ENCODE assay signal across 1 cellular context in the genomic region with DNA sequence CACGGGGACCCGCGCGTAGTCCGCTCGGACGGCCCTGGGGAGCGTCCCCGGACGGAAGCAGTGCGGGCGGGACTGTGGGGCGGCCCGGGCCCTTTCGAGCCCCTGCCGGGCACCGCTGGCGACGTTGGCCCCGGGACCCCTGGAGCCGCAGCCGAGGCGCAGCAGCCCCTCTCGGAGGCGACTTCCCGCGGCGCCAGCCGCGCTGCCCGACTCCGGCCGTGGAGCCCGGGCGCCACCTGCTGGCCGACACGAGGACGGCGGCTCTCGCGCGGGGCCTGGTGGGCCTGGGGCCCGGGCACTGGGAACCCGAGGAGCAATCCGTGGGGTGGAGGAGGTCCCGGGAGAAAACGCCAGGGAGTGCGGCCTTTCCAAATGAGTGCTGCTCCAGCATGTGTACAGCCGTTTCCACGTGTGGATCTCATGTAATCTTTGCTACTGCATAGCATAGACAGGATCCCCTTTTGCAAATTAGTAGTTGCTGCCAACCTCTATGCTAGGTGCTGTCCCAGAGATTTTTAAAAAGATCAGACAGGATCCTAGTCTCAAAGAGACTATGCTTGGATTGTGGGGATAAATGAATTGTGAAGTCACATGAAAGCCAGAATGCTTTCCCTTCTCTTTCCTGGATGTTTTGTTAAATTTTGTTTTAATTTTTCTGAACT.
A peak's percentile ranks its signal among the peaks of the same experiment; 100 is the strongest.
TF ChIP-seq lines count a peak whose summit lies in the region.

No MANE protein-coding gene starts in this region.

TF ChIP-seq in HepG2, 621 proteins besides CTCF, POLR2A, EP300 and RAD21 (continued from another document and continues in another):
- TF ChIP-seq ZNF841 (CRISPR knock-in tag; IDR thresholded peaks at IDR 0.05; ENCODE audit: borderline replicate concordance): no peak; the same call in 1 of the 2 replicates
- TF ChIP-seq ZFP37 (CRISPR knock-in tag; IDR thresholded peaks at IDR 0.05; ENCODE audit: borderline replicate concordance): no peak
- no peak for TF ChIP-seq TOPORS (CRISPR knock-in tag; IDR thresholded peaks at IDR 0.05)
- TF ChIP-seq, protein P1, sequence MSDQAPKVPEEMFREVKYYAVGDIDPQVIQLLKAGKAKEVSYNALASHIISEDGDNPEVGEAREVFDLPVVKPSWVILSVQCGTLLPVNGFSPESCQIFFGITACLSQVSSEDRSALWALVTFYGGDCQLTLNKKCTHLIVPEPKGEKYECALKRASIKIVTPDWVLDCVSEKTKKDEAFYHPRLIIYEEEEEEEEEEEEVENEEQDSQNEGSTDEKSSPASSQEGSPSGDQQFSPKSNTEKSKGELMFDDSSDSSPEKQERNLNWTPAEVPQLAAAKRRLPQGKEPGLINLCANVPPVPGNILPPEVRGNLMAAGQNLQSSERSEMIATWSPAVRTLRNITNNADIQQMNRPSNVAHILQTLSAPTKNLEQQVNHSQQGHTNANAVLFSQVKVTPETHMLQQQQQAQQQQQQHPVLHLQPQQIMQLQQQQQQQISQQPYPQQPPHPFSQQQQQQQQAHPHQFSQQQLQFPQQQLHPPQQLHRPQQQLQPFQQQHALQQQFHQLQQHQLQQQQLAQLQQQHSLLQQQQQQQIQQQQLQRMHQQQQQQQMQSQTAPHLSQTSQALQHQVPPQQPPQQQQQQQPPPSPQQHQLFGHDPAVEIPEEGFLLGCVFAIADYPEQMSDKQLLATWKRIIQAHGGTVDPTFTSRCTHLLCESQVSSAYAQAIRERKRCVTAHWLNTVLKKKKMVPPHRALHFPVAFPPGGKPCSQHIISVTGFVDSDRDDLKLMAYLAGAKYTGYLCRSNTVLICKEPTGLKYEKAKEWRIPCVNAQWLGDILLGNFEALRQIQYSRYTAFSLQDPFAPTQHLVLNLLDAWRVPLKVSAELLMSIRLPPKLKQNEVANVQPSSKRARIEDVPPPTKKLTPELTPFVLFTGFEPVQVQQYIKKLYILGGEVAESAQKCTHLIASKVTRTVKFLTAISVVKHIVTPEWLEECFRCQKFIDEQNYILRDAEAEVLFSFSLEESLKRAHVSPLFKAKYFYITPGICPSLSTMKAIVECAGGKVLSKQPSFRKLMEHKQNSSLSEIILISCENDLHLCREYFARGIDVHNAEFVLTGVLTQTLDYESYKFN (CRISPR knock-in tag; conservative IDR thresholded peaks at IDR 0.05): no peak
- TF ChIP-seq NFIB (CRISPR knock-in tag; IDR thresholded peaks at IDR 0.05; ENCODE audit: borderline replicate concordance): no peak
- TF ChIP-seq, protein P2, sequence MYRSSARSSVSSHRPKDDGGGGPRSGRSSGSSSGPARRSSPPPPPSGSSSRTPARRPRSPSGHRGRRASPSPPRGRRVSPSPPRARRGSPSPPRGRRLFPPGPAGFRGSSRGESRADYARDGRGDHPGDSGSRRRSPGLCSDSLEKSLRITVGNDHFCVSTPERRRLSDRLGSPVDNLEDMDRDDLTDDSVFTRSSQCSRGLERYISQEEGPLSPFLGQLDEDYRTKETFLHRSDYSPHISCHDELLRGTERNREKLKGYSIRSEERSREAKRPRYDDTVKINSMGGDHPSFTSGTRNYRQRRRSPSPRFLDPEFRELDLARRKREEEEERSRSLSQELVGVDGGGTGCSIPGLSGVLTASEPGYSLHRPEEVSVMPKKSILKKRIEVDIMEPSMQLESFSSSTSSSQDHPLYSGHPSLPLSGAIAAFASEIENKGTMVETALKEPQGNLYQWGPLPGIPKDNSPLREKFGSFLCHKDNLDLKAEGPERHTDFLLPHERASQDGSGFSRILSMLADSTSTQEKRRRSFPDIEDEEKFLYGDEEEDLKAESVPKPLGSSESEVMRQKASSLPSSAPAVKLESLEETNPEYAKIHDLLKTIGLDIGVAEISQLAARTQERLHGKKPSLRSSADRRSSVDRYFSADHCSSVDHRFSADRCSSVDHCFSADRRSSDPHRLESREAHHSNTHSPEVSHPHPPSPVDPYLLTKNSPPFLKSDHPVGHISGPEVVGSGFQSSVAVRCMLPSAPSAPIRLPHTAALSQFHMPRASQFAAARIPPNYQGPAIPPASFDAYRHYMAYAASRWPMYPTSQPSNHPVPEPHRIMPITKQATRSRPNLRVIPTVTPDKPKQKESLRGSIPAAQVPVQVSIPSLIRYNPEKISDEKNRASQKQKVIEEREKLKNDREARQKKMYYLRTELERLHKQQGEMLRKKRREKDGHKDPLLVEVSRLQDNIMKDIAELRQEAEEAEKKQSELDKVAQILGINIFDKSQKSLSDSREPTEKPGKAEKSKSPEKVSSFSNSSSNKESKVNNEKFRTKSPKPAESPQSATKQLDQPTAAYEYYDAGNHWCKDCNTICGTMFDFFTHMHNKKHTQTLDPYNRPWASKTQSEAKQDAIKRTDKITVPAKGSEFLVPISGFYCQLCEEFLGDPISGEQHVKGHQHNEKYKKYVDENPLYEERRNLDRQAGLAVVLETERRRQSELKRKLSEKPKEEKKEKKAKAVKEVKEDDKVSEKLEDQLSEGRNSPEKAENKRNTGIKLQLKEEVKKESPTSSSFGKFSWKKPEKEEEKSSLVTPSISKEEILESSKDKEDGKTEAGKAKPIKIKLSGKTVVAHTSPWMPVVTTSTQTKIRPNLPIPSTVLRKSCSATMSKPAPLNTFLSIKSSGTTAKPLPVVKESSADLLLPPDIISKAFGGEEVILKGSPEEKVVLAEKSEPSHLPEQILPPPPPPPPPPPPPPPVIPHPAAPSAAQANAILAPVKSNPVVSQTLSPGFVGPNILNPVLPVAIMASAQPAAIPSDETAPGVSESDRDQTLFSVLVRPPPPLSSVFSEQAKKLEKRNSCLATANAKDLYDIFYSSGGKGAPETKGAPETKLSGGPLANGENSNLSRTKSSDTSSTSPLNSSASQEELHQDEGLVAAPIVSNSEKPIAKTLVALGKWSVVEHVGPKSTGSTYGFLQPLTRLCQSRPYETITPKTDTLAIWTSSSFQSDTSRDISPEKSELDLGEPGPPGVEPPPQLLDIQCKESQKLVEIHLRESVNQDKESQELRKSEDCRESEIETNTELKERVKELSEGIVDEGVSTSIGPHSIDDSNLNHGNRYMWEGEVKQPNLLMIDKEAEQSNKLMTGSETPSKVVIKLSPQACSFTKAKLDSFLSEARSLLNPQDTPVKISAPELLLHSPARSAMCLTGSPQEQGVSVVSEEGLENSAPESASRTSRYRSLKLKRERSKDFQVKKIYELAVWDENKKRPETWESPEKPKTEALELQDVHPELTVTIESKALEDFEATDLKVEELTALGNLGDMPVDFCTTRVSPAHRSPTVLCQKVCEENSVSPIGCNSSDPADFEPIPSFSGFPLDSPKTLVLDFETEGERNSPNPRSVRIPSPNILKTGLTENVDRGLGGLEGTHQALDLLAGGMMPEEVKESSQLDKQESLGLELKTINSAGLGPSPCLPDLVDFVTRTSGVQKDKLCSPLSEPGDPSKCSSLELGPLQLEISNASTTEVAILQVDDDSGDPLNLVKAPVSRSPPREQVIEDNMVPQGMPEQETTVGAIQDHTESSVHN (CRISPR knock-in tag; IDR thresholded peaks at IDR 0.05): no peak
- TF ChIP-seq ZNF737 (CRISPR knock-in tag; IDR thresholded peaks at IDR 0.05; ENCODE audit: borderline replicate concordance): no peak
- TF ChIP-seq, protein P3, sequence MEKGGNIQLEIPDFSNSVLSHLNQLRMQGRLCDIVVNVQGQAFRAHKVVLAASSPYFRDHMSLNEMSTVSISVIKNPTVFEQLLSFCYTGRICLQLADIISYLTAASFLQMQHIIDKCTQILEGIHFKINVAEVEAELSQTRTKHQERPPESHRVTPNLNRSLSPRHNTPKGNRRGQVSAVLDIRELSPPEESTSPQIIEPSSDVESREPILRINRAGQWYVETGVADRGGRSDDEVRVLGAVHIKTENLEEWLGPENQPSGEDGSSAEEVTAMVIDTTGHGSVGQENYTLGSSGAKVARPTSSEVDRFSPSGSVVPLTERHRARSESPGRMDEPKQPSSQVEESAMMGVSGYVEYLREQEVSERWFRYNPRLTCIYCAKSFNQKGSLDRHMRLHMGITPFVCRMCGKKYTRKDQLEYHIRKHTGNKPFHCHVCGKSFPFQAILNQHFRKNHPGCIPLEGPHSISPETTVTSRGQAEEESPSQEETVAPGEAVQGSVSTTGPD (CRISPR knock-in tag; IDR thresholded peaks at IDR 0.05): no peak
- no peak for TF ChIP-seq ZNF644 (CRISPR knock-in tag; IDR thresholded peaks at IDR 0.05; ENCODE audit: low read depth)
- TF ChIP-seq SNAPC2 (CRISPR knock-in tag; IDR thresholded peaks at IDR 0.05): no peak
- TF ChIP-seq ZFP41 (CRISPR knock-in tag; IDR thresholded peaks at IDR 0.05; ENCODE audit: borderline replicate concordance): no peak
- no peak for TF ChIP-seq FOXA1 (IDR thresholded peaks at IDR 0.05)
- no peak for TF ChIP-seq FOXA1 (CRISPR knock-in tag; IDR thresholded peaks at IDR 0.05)
- TF ChIP-seq, protein P4, sequence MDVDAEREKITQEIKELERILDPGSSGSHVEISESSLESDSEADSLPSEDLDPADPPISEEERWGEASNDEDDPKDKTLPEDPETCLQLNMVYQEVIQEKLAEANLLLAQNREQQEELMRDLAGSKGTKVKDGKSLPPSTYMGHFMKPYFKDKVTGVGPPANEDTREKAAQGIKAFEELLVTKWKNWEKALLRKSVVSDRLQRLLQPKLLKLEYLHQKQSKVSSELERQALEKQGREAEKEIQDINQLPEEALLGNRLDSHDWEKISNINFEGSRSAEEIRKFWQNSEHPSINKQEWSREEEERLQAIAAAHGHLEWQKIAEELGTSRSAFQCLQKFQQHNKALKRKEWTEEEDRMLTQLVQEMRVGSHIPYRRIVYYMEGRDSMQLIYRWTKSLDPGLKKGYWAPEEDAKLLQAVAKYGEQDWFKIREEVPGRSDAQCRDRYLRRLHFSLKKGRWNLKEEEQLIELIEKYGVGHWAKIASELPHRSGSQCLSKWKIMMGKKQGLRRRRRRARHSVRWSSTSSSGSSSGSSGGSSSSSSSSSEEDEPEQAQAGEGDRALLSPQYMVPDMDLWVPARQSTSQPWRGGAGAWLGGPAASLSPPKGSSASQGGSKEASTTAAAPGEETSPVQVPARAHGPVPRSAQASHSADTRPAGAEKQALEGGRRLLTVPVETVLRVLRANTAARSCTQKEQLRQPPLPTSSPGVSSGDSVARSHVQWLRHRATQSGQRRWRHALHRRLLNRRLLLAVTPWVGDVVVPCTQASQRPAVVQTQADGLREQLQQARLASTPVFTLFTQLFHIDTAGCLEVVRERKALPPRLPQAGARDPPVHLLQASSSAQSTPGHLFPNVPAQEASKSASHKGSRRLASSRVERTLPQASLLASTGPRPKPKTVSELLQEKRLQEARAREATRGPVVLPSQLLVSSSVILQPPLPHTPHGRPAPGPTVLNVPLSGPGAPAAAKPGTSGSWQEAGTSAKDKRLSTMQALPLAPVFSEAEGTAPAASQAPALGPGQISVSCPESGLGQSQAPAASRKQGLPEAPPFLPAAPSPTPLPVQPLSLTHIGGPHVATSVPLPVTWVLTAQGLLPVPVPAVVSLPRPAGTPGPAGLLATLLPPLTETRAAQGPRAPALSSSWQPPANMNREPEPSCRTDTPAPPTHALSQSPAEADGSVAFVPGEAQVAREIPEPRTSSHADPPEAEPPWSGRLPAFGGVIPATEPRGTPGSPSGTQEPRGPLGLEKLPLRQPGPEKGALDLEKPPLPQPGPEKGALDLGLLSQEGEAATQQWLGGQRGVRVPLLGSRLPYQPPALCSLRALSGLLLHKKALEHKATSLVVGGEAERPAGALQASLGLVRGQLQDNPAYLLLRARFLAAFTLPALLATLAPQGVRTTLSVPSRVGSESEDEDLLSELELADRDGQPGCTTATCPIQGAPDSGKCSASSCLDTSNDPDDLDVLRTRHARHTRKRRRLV (CRISPR knock-in tag; IDR thresholded peaks at IDR 0.05): no peak
- TF ChIP-seq, protein P5, sequence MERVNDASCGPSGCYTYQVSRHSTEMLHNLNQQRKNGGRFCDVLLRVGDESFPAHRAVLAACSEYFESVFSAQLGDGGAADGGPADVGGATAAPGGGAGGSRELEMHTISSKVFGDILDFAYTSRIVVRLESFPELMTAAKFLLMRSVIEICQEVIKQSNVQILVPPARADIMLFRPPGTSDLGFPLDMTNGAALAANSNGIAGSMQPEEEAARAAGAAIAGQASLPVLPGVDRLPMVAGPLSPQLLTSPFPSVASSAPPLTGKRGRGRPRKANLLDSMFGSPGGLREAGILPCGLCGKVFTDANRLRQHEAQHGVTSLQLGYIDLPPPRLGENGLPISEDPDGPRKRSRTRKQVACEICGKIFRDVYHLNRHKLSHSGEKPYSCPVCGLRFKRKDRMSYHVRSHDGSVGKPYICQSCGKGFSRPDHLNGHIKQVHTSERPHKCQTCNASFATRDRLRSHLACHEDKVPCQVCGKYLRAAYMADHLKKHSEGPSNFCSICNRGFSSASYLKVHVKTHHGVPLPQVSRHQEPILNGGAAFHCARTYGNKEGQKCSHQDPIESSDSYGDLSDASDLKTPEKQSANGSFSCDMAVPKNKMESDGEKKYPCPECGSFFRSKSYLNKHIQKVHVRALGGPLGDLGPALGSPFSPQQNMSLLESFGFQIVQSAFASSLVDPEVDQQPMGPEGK (CRISPR knock-in tag; IDR thresholded peaks at IDR 0.05): 0 out of 2 replicates have a peak, but pooled peaks have one; percentile 15
- no peak for TF ChIP-seq ZNF839 (CRISPR knock-in tag; IDR thresholded peaks at IDR 0.05; ENCODE audit: borderline replicate concordance)
- no peak; the same call in 1 of the 2 replicates for TF ChIP-seq BHLHE40 (IDR thresholded peaks at IDR 0.05; ENCODE audit: low read length)
- no peak for TF ChIP-seq PAWR (CRISPR knock-in tag; IDR thresholded peaks at IDR 0.05; ENCODE audit: borderline replicate concordance)
- TF ChIP-seq GPN1 (CRISPR knock-in tag; IDR thresholded peaks at IDR 0.05; ENCODE audit: borderline replicate concordance): no peak
- no peak for TF ChIP-seq SOX5 (CRISPR knock-in tag; IDR thresholded peaks at IDR 0.05; ENCODE audit: borderline replicate concordance)
- TF ChIP-seq, protein P6, sequence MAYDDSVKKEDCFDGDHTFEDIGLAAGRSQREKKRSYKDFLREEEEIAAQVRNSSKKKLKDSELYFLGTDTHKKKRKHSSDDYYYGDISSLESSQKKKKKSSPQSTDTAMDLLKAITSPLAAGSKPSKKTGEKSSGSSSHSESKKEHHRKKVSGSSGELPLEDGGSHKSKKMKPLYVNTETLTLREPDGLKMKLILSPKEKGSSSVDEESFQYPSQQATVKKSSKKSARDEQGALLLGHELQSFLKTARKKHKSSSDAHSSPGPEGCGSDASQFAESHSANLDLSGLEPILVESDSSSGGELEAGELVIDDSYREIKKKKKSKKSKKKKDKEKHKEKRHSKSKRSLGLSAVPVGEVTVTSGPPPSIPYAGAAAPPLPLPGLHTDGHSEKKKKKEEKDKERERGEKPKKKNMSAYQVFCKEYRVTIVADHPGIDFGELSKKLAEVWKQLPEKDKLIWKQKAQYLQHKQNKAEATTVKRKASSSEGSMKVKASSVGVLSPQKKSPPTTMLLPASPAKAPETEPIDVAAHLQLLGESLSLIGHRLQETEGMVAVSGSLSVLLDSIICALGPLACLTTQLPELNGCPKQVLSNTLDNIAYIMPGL (CRISPR knock-in tag; IDR thresholded peaks at IDR 0.05; ENCODE audit: borderline replicate concordance in 1 of 2, low read depth in 1 of 2): peak; percentile 79 to 81; a peak in 3 of 4 replicates
- TF ChIP-seq NCOA2 (CRISPR knock-in tag; IDR thresholded peaks at IDR 0.05): peak; percentile 24; the same call in 1 of the 2 replicates
- no peak for TF ChIP-seq NR1H2 (CRISPR knock-in tag; IDR thresholded peaks at IDR 0.05; ENCODE audit: borderline replicate concordance, low read depth)
- TF ChIP-seq, protein P7, sequence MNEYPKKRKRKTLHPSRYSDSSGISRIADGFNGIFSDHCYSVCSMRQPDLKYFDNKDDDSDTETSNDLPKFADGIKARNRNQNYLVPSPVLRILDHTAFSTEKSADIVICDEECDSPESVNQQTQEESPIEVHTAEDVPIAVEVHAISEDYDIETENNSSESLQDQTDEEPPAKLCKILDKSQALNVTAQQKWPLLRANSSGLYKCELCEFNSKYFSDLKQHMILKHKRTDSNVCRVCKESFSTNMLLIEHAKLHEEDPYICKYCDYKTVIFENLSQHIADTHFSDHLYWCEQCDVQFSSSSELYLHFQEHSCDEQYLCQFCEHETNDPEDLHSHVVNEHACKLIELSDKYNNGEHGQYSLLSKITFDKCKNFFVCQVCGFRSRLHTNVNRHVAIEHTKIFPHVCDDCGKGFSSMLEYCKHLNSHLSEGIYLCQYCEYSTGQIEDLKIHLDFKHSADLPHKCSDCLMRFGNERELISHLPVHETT (CRISPR knock-in tag; conservative IDR thresholded peaks at IDR 0.05): no peak; the same call in 1 of the 2 replicates
- TF ChIP-seq STAG1 (CRISPR knock-in tag; IDR thresholded peaks at IDR 0.05): peak; percentile 99
